ENCODE assay signal across 1 cellular context in the genomic region with DNA sequence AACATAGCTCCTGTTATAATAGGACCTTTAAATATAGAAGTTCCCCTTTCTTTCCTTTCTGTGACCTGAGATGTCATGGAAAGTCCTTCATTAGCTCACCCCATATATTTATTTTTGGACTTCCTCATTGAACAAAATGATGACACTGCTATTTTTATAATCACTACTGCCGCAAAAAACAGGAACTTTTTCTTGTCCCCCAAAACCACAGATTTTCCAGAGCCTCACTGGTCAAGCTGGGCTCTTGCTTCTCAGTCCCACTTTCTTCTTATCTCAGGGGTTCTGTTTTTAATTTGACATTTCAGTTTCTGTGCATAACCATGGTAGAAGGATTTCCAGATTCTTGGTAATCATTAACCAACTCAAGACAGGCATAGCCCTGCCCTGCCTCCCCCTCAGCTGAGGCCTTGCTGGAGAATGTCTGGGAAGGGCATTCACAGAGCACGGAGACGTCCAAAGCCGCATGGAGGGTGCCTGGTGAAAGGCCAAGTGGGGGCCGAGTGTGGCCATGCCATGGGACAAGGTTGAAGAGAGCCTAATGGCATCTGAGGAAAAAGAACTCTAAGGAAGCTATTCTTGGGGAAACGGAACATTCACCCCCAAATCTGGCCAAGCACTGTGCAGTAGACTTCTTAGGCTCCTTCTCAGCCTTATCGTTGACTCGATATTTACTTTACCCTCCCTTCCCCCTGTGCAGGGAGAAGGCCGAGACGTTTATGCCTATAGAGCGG.
TF ChIP-seq lines count a peak whose summit lies in the region.

No MANE protein-coding gene starts in this region.

TF ChIP-seq in GM23338, 12 proteins besides CTCF, POLR2A, EP300 and RAD21 (continued from another document):
- TF ChIP-seq, protein P1, sequence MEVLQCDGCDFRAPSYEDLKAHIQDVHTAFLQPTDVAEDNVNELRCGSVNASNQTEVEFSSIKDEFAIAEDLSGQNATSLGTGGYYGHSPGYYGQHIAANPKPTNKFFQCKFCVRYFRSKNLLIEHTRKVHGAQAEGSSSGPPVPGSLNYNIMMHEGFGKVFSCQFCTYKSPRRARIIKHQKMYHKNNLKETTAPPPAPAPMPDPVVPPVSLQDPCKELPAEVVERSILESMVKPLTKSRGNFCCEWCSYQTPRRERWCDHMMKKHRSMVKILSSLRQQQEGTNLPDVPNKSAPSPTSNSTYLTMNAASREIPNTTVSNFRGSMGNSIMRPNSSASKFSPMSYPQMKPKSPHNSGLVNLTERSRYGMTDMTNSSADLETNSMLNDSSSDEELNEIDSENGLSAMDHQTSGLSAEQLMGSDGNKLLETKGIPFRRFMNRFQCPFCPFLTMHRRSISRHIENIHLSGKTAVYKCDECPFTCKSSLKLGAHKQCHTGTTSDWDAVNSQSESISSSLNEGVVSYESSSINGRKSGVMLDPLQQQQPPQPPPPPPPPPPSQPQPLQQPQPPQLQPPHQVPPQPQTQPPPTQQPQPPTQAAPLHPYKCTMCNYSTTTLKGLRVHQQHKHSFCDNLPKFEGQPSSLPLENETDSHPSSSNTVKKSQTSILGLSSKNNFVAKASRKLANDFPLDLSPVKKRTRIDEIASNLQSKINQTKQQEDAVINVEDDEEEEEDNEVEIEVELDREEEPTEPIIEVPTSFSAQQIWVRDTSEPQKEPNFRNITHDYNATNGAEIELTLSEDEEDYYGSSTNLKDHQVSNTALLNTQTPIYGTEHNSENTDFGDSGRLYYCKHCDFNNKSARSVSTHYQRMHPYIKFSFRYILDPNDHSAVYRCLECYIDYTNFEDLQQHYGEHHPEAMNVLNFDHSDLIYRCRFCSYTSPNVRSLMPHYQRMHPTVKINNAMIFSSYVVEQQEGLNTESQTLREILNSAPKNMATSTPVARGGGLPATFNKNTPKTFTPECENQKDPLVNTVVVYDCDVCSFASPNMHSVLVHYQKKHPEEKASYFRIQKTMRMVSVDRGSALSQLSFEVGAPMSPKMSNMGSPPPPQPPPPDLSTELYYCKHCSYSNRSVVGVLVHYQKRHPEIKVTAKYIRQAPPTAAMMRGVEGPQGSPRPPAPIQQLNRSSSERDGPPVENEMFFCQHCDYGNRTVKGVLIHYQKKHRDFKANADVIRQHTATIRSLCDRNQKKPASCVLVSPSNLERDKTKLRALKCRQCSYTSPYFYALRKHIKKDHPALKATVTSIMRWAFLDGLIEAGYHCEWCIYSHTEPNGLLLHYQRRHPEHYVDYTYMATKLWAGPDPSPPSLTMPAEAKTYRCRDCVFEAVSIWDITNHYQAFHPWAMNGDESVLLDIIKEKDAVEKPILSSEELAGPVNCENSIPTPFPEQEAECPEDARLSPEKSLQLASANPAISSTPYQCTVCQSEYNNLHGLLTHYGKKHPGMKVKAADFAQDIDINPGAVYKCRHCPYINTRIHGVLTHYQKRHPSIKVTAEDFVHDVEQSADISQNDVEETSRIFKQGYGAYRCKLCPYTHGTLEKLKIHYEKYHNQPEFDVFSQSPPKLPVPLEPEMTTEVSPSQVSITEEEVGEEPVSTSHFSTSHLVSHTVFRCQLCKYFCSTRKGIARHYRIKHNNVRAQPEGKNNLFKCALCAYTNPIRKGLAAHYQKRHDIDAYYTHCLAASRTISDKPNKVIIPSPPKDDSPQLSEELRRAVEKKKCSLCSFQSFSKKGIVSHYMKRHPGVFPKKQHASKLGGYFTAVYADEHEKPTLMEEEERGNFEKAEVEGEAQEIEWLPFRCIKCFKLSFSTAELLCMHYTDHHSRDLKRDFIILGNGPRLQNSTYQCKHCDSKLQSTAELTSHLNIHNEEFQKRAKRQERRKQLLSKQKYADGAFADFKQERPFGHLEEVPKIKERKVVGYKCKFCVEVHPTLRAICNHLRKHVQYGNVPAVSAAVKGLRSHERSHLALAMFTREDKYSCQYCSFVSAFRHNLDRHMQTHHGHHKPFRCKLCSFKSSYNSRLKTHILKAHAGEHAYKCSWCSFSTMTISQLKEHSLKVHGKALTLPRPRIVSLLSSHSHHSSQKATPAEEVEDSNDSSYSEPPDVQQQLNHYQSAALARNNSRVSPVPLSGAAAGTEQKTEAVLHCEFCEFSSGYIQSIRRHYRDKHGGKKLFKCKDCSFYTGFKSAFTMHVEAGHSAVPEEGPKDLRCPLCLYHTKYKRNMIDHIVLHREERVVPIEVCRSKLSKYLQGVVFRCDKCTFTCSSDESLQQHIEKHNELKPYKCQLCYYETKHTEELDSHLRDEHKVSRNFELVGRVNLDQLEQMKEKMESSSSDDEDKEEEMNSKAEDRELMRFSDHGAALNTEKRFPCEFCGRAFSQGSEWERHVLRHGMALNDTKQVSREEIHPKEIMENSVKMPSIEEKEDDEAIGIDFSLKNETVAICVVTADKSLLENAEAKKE (CRISPR knock-in tag; IDR thresholded peaks at IDR 0.05) = no peak
- no peak for TF ChIP-seq CREB1 (CRISPR knock-in tag; IDR thresholded peaks at IDR 0.05; ENCODE audit: low read depth)
- no peak for TF ChIP-seq EZH2phosphoT487 (IDR thresholded peaks at IDR 0.05; ENCODE audit: unreplicated experiment)
- no peak for TF ChIP-seq JUNB (IDR thresholded peaks at IDR 0.05; ENCODE audit: unreplicated experiment)
TF ChIP-seq in GM23338: peak in this region for 0.
